Comparison of ENCODE assay signal across 1 cellular context in genomic region chr15:48880070-48880634, GRCh38.
TF ChIP-seq lines count a peak whose summit lies in the region.

No MANE protein-coding gene starts in this region.

TF ChIP-seq in HEK293, 187 proteins besides CTCF, POLR2A, EP300 and RAD21 (continued from another document and continues in another):
- no peak for TF ChIP-seq ZNF529 (tag by site-specific recombination; IDR thresholded peaks at IDR 0.05; ENCODE audit: insufficient replicate concordance)
- TF ChIP-seq HOXA7 (CRISPR knock-in tag; IDR thresholded peaks at IDR 0.05; ENCODE audit: borderline replicate concordance) = no peak
- TF ChIP-seq ZNF19 (tag by site-specific recombination; IDR thresholded peaks at IDR 0.05; ENCODE audit: low read depth) = no peak
- TF ChIP-seq ZNF621 (tag by site-specific recombination; IDR thresholded peaks at IDR 0.05) = no peak
- TF ChIP-seq ZBTB11 (tag by site-specific recombination; conservative IDR thresholded peaks at IDR 0.05; ENCODE audit: low read depth) = no peak
- TF ChIP-seq AEBP2 (tag by site-specific recombination; IDR thresholded peaks at IDR 0.05; ENCODE audit: borderline replicate concordance) = no peak
- no peak for TF ChIP-seq ZNF777 (tag by site-specific recombination; IDR thresholded peaks at IDR 0.05; ENCODE audit: borderline replicate concordance)
- no peak for TF ChIP-seq ZBTB21 (tag by site-specific recombination; IDR thresholded peaks at IDR 0.05)
- TF ChIP-seq ZNF513 (tag by site-specific recombination; IDR thresholded peaks at IDR 0.05) = no peak
- TF ChIP-seq ZNF280D (tag by site-specific recombination; IDR thresholded peaks at IDR 0.05) = no peak
- TF ChIP-seq ZSCAN23 (tag by site-specific recombination; IDR thresholded peaks at IDR 0.05) = no peak
- TF ChIP-seq ZSCAN16 (tag by site-specific recombination; IDR thresholded peaks at IDR 0.05) = no peak
- no peak for TF ChIP-seq ZNF292 (tag by site-specific recombination; IDR thresholded peaks at IDR 0.05; ENCODE audit: borderline replicate concordance, low read depth)
- TF ChIP-seq ZNF560 (tag by site-specific recombination; IDR thresholded peaks at IDR 0.05; ENCODE audit: borderline replicate concordance) = no peak
- TF ChIP-seq PATZ1 (tag by site-specific recombination; IDR thresholded peaks at IDR 0.05) = peak; percentile 61
- no peak for TF ChIP-seq PRDM2 (tag by site-specific recombination; IDR thresholded peaks at IDR 0.05; ENCODE audit: borderline replicate concordance)
- no peak for TF ChIP-seq ZNF155 (tag by site-specific recombination; IDR thresholded peaks at IDR 0.05)
- no peak for TF ChIP-seq ZNF585B (tag by site-specific recombination; IDR thresholded peaks at IDR 0.05)
- TF ChIP-seq ZNF146 (tag by site-specific recombination; IDR thresholded peaks at IDR 0.05) = no peak
- no peak for TF ChIP-seq ZBTB7A (tag by site-specific recombination; IDR thresholded peaks at IDR 0.05; ENCODE audit: low read depth)
- TF ChIP-seq ZNF10 (tag by site-specific recombination; IDR thresholded peaks at IDR 0.05) = peak; percentile 72
- TF ChIP-seq ZNF677 (tag by site-specific recombination; IDR thresholded peaks at IDR 0.05) = no peak
- TF ChIP-seq ZNF548 (tag by site-specific recombination; IDR thresholded peaks at IDR 0.05) = no peak
- TF ChIP-seq GLI4 (tag by site-specific recombination; IDR thresholded peaks at IDR 0.05) = no peak
- TF ChIP-seq HOXC10 (CRISPR knock-in tag; IDR thresholded peaks at IDR 0.05) = no peak
- TF ChIP-seq ZNF37A (tag by site-specific recombination; IDR thresholded peaks at IDR 0.05) = no peak
- no peak for TF ChIP-seq ZNF140 (tag by site-specific recombination; IDR thresholded peaks at IDR 0.05)
- TF ChIP-seq ZFP69B (tag by site-specific recombination; IDR thresholded peaks at IDR 0.05) = no peak
- no peak for TF ChIP-seq ZNF544 (tag by site-specific recombination; IDR thresholded peaks at IDR 0.05)
- TF ChIP-seq ZNF404 (tag by site-specific recombination; IDR thresholded peaks at IDR 0.05) = no peak
- TF ChIP-seq ZNF426 (tag by site-specific recombination; IDR thresholded peaks at IDR 0.05) = no peak
- TF ChIP-seq ZNF510 (tag by site-specific recombination; IDR thresholded peaks at IDR 0.05; ENCODE audit: insufficient replicate concordance) = no peak
- TF ChIP-seq ZNF670 (tag by site-specific recombination; IDR thresholded peaks at IDR 0.05; ENCODE audit: low read depth) = no peak
- TF ChIP-seq KLF8 (tag by site-specific recombination; IDR thresholded peaks at IDR 0.05) = no peak
- TF ChIP-seq ZNF488 (tag by site-specific recombination; IDR thresholded peaks at IDR 0.05) = no peak
- no peak for TF ChIP-seq ZNF561 (tag by site-specific recombination; IDR thresholded peaks at IDR 0.05; ENCODE audit: borderline replicate concordance)
- no peak for TF ChIP-seq PRDM1 (tag by site-specific recombination; IDR thresholded peaks at IDR 0.05)
- TF ChIP-seq SP3 (tag by site-specific recombination; IDR thresholded peaks at IDR 0.05) = no peak
- no peak for TF ChIP-seq MZF1 (tag by site-specific recombination; IDR thresholded peaks at IDR 0.05; ENCODE audit: borderline replicate concordance)
